In genomic region chr9:4814913-4815312, GRCh38 we compare ENCODE assay signal across 13 cellular contexts. TPM values are rescaled to one million over a fixed set of nuclear protein-coding genes. Genes with fewer than 3 reads are reported as not detected.
DNase-seq lines count a peak whose midpoint lies in the region; ATAC-seq and TF ChIP-seq lines count a peak whose summit lies in the region.
"Had no signal": no experiment of that assay in that cellular context is flagged by ENCODE, and none has a peak within 500 bp of the region (broad histone marks: within the 10 kb centered on the region; RNA-seq: fewer than 3 reads in every experiment).

No MANE protein-coding gene starts in this region.

- no peaks in the 10 kb centered on the region for H3K27me3 ChIP-seq in effector memory CD4-positive, alpha-beta T cell (replicated peaks; ENCODE audit: control insufficient read depth, insufficient read depth, low read length, poor library complexity, severe bottlenecking)

- peaks cover 15% of the 10 kb centered on the region for H3K9me3 Mint-ChIP-seq in activated CD8-positive, alpha-beta T cell treated with anti-CD3 and anti-CD28 coated beads, Interleukin-2, amount 10 ng/mL, durations not matched to agents 7 days and 5 days (ENCODE audit: insufficient read depth)
- no peaks in the 10 kb centered on the region for H3K9me3 Mint-ChIP-seq in type B pancreatic cell
- H3K9me3 Mint-ChIP-seq: effector memory CD8-positive, alpha-beta T cell had no signal

- peak; percentile 15 to 26 for DNase-seq in AML-193 (lab: John Stamatoyannopoulos, UW)
- DNase-seq in activated CD8-positive, alpha-beta T cell treated with anti-CD3 and anti-CD28 coated beads, Interleukin-2, amount 10 ng/mL, durations not matched to agents 7 days and 5 days: no peak
- no peak for DNase-seq in SKM-1 (lab: John Stamatoyannopoulos, UW; ENCODE audit: unreplicated experiment)
- no peak for DNase-seq in type B pancreatic cell (ENCODE audit: extremely low spot score, unreplicated experiment)
- DNase-seq in coronary artery (ENCODE audit: low spot score): no peak
- no peak for DNase-seq in effector memory CD4-positive, alpha-beta T cell
- DNase-seq: activated effector memory CD4-positive, alpha-beta T cell treated with Interleukin-2 at 50 U/mL for 16 hours; effector memory CD8-positive, alpha-beta T cell; IMR-90; NCI-H510A had no signal

- no peak overlapping the region for H3K4me3 Mint-ChIP-seq in activated CD8-positive, alpha-beta T cell treated with anti-CD3 and anti-CD28 coated beads, Interleukin-2, amount 10 ng/mL, durations not matched to agents 7 days and 5 days
- H3K4me3 Mint-ChIP-seq in type B pancreatic cell: no peak overlapping the region
- H3K4me3 Mint-ChIP-seq: effector memory CD8-positive, alpha-beta T cell had no signal

- peak overlapping the region; percentile 65 for H3K27ac Mint-ChIP-seq in activated CD8-positive, alpha-beta T cell treated with anti-CD3 and anti-CD28 coated beads, Interleukin-2, amount 10 ng/mL, durations not matched to agents 7 days and 5 days
- no peak overlapping the region for H3K27ac Mint-ChIP-seq in type B pancreatic cell

- H3K27ac ChIP-seq in coronary artery: no peak overlapping the region
- no peak overlapping the region for H3K27ac ChIP-seq in effector memory CD4-positive, alpha-beta T cell (ENCODE audit: insufficient read depth, low read length, poor library complexity, severe bottlenecking)

- H3K27me3 Mint-ChIP-seq in activated CD8-positive, alpha-beta T cell treated with anti-CD3 and anti-CD28 coated beads, Interleukin-2, amount 10 ng/mL, durations not matched to agents 7 days and 5 days (ENCODE audit: low read depth): no peaks in the 10 kb centered on the region
- H3K27me3 Mint-ChIP-seq in type B pancreatic cell: no peaks in the 10 kb centered on the region
- H3K27me3 Mint-ChIP-seq: effector memory CD8-positive, alpha-beta T cell had no signal

- ATAC-seq in GM18870 (IDR thresholded peaks at IDR 0.05; ENCODE audit: unreplicated experiment): peak; percentile 76
- peak; percentile 37 for ATAC-seq in HG03025 (IDR thresholded peaks at IDR 0.05; ENCODE audit: low FRiP score, unreplicated experiment)
- no peak for ATAC-seq in activated CD8-positive, alpha-beta T cell treated with anti-CD3 and anti-CD28 coated beads, Interleukin-2, amount 10 ng/mL, durations not matched to agents 7 days and 5 days
- ATAC-seq: effector memory CD8-positive, alpha-beta T cell; HCT116 had no signal

- H3K4me1 Mint-ChIP-seq in activated CD8-positive, alpha-beta T cell treated with anti-CD3 and anti-CD28 coated beads, Interleukin-2, amount 10 ng/mL, durations not matched to agents 7 days and 5 days (ENCODE audit: low read depth): peaks cover 28% of the 10 kb centered on the region
- no peaks in the 10 kb centered on the region for H3K4me1 Mint-ChIP-seq in type B pancreatic cell (ENCODE audit: unreplicated experiment)

- no peaks in the 10 kb centered on the region for H3K36me3 ChIP-seq in effector memory CD4-positive, alpha-beta T cell (ENCODE audit: control insufficient read depth, insufficient read depth, low read length)

- POLR2A ChIA-PET in activated CD8-positive, alpha-beta T cell treated with anti-CD3 and anti-CD28 coated beads, Interleukin-2, amount 10 ng/mL, durations not matched to agents 7 days and 5 days (lab: Charles Lee): interaction anchor here (1.4 kb wide), 1 partner anchor 22 kb away, joined by 4 read pairs; the partner anchor contains the start of gene RCL1

- H3K36me3 Mint-ChIP-seq in activated CD8-positive, alpha-beta T cell treated with anti-CD3 and anti-CD28 coated beads, Interleukin-2, amount 10 ng/mL, durations not matched to agents 7 days and 5 days (ENCODE audit: low read depth): peaks cover 18% of the 10 kb centered on the region
- H3K36me3 Mint-ChIP-seq in type B pancreatic cell: peaks cover 4% of the 10 kb centered on the region

- no peaks in the 10 kb centered on the region for H3K9me3 ChIP-seq in effector memory CD4-positive, alpha-beta T cell (ENCODE audit: control insufficient read depth, low read length)

- H3K4me3 ChIP-seq in coronary artery: no peak overlapping the region
- no peak overlapping the region for H3K4me3 ChIP-seq in effector memory CD4-positive, alpha-beta T cell (ENCODE audit: insufficient read depth, low read depth, low read length, poor library complexity, severe bottlenecking)

- H3K4me1 ChIP-seq in effector memory CD4-positive, alpha-beta T cell (ENCODE audit: control insufficient read depth, insufficient read depth, low read length, poor library complexity, severe bottlenecking): no peaks in the 10 kb centered on the region

- CTCF ChIA-PET in activated CD8-positive, alpha-beta T cell treated with anti-CD3 and anti-CD28 coated beads, Interleukin-2, amount 10 ng/mL, durations not matched to agents 7 days and 5 days (lab: Charles Lee): interaction anchor here (0.7 to 1.3 kb wide), 4 partner anchors 18 to 178 kb away, joined by 3 to 4 read pairs (median 3); no protein-coding TSS in a partner anchor

- TF ChIP-seq CTCF in type B pancreatic cell (conservative IDR thresholded peaks at IDR 0.05) (no peak), coronary artery (IDR thresholded peaks at IDR 0.05) (no peak)

RNA-seq across cellular contexts. Expression of gene RCL1, which starts 22.2 kb away (rescaled TPM):
- total RNA-seq in activated CD8-positive, alpha-beta T cell treated with anti-CD3 and anti-CD28 coated beads, Interleukin-2, amount 10 ng/mL, durations not matched to agents 7 days and 5 days: 10 to 100 TPM; 16.8 TPM
- total RNA-seq in type B pancreatic cell (ENCODE audit: low replicate concordance): 12.9 and 15.6 TPM in 2 replicates

Comparison
In these comparisons a context has a peak if more than half of its experiments do, and no peak if none do; other contexts are left out.
1. DNase-seq: peak in AML-193 (2 of 2); none in activated CD8-positive, alpha-beta T cell treated with anti-CD3 and anti-CD28 coated beads, Interleukin-2, amount 10 ng/mL, durations not matched to agents 7 days and 5 days (single experiment), SKM-1 (single experiment), type B pancreatic cell (single experiment), coronary artery (single experiment) and effector memory CD4-positive, alpha-beta T cell (0 of 3).